In the genomic region with DNA sequence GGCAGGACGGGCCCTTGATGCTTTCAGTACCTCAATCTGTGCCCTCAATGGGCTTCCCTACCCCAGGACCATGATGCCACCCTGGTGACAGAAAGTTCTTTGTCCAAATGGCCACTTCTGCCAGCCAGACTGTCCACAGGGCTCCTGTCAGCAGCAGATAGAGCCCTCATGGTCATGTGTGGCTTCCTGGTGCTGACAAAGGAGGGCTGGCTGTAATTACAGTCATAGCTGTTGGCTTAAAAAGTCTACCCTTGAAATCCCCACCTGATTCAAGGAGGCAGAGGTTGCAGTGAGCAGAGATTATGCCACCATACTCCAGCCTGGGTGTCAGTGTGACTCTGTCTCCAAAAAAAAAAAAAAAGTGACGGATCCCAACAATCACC, we compare ENCODE assay signal across 8 cellular contexts. TPM values are rescaled to one million over a fixed set of nuclear protein-coding genes. Genes with fewer than 3 reads are reported as not detected.
A peak's percentile ranks its signal among the peaks of the same experiment; 100 is the strongest.
DNase-seq lines count a peak whose midpoint lies in the region; ATAC-seq and TF ChIP-seq lines count a peak whose summit lies in the region.

No MANE protein-coding gene starts in this region.

- H4K20me1 ChIP-seq in HCT116 (ENCODE audit: insufficient read depth) = no peaks in the 10 kb centered on the region

- H3K9ac ChIP-seq in HCT116 (ENCODE audit: low read length) (peak overlapping the region; percentile 8; the same call in 1 of the 2 replicates), adipocyte (ENCODE audit: low read length) (peak overlapping the region; percentile 52)

- CTCF ChIA-PET in AG04450 (lab: Charles Lee) = interaction anchor here (4.7 kb wide), 1 partner anchor 10 kb away, joined by 26 read pairs; no protein-coding TSS in a partner anchor
- CTCF ChIA-PET in HCT116 (lab: Charles Lee) = interaction anchor here (1.0 to 1.7 kb wide), 2 partner anchors 9 to 119 kb away, joined by 3 to 15 read pairs; no protein-coding TSS in a partner anchor

- ATAC-seq in HCT116 (0 out of 2 replicates have a peak, but pooled peaks have one; percentile 1), sciatic nerve (no peak)
- no peak for ATAC-seq in naive thymus-derived CD8-positive, alpha-beta T cell

- intact Hi-C loops in HCT116 (cut with micrococcal nuclease) (no loop called here), sciatic nerve (cut with DNase I) (no loop called here)

- peak overlapping the region; percentile 68 for H2AFZ ChIP-seq in HCT116 (ENCODE audit: low read depth, low read length, poor library complexity, severe bottlenecking)

- H3K9me3 Mint-ChIP-seq in naive thymus-derived CD8-positive, alpha-beta T cell = no peaks in the 10 kb centered on the region

- no peak for DNase-seq in AG04450 (ENCODE audit: low read depth, low spot score)
- DNase-seq in HCT116 (ENCODE audit: low read depth, low spot score) = no peak
- no peak for DNase-seq in adipocyte (ENCODE audit: low read depth)
- DNase-seq in naive thymus-derived CD8-positive, alpha-beta T cell = no peak
- DNase-seq in sciatic nerve (ENCODE audit: low spot score) = no peak
- DNase-seq in NCI-H1436 treated with DMSO at 0.1 percent for 48 hours (lab: John Stamatoyannopoulos, UW) = no peak
- no peak for DNase-seq in NK-92 (lab: John Stamatoyannopoulos, UW; ENCODE audit: unreplicated experiment)
- DNase-seq in stimulated activated CD4-positive, alpha-beta T cell treated with anti-CD3 and anti-CD28 coated beads, Interleukin-4, amount 100 ng/mL, for 4 hours = no peak

- RAD21 ChIA-PET in HCT116 (lab: Charles Lee; ENCODE audit: low non-redundant PET in 1 of 2, low total read pairs in 2 of 2, uncharacterized antibody in 2 of 2, unreplicated experiment in 2 of 2) = no interaction called here

- H3K27me3 ChIP-seq in AG04450 (ENCODE audit: control insufficient read depth, insufficient read depth, low read length) (no peaks in the 10 kb centered on the region), HCT116 (ENCODE audit: insufficient read depth, low read length) (no peaks in the 10 kb centered on the region), adipocyte (replicated peaks; ENCODE audit: control insufficient read depth, insufficient read depth, low read length) (no peaks in the 10 kb centered on the region)

- no peak for TF ChIP-seq CTCF in AG04450 (IDR thresholded peaks at IDR 0.05; ENCODE audit: low read depth, low read length)
- no peak for TF ChIP-seq CTCF in HCT116 (IDR thresholded peaks at IDR 0.05 in 2 of 3, conservative IDR thresholded peaks at IDR 0.05 in 1 of 3; ENCODE audit: borderline replicate concordance in 1 of 3, insufficient read depth in 1 of 3, low read depth in 2 of 3, low read length in 2 of 3)

- peaks cover 16 to 65% (median 58%) of the 10 kb centered on the region in 4 donors for H3K4me1 Mint-ChIP-seq in naive thymus-derived CD8-positive, alpha-beta T cell

- H3K4me2 ChIP-seq in HCT116 (ENCODE audit: low read length) = peak overlapping the region; percentile 78

- no peaks in the 10 kb centered on the region for H3K9me2 ChIP-seq in HCT116 (ENCODE audit: insufficient read depth)

- no peak for TF ChIP-seq POLR2A in HCT116 (IDR thresholded peaks at IDR 0.05; ENCODE audit: borderline replicate concordance, extremely low read depth, insufficient read depth, insufficient read length)

- H3K36me3 Mint-ChIP-seq in naive thymus-derived CD8-positive, alpha-beta T cell = peaks cover 0 to 59% (median 8%) of the 10 kb centered on the region in 3 donors

- H3K27me3 Mint-ChIP-seq in naive thymus-derived CD8-positive, alpha-beta T cell = no peaks in the 10 kb centered on the region

- H3K79me2 ChIP-seq in HCT116 (ENCODE audit: insufficient read depth, low read length) = no peaks in the 10 kb centered on the region

- H3K9me3 ChIP-seq in AG04450 (ENCODE audit: control insufficient read depth, insufficient read depth, low read length) = no peaks in the 10 kb centered on the region; the same call in 1 of the 2 replicates
- H3K9me3 ChIP-seq in HCT116 (ENCODE audit: control insufficient read depth in 1 of 2, insufficient read depth in 1 of 2, low read depth in 1 of 2, low read length in 2 of 2) = no peaks in the 10 kb centered on the region
- no peaks in the 10 kb centered on the region for H3K9me3 ChIP-seq in adipocyte (ENCODE audit: control insufficient read depth, low read length)

- H3K4me3 ChIP-seq in AG04450 (ENCODE audit: low read depth, low read length) (no peak overlapping the region), HCT116 (replicated peaks in 1 of 2; ENCODE audit: low read depth in 1 of 2, low read length in 2 of 2) (no peak overlapping the region), adipocyte (ENCODE audit: low read length) (peak overlapping the region; percentile 48)

- peaks cover 40 to 47% of the 10 kb centered on the region in 2 experiments for H3K4me1 ChIP-seq in HCT116 (ENCODE audit: control insufficient read depth in 1 of 2, insufficient read depth in 2 of 2, low read length in 2 of 2)
- H3K4me1 ChIP-seq in adipocyte (ENCODE audit: control insufficient read depth, insufficient read depth, low read length) = peaks cover 36% of the 10 kb centered on the region

- H3K4me3 Mint-ChIP-seq in naive thymus-derived CD8-positive, alpha-beta T cell = peak overlapping the region in 9 of 10 donors; percentile 39 to 74 (median 60)

- no peak for TF ChIP-seq RAD21 in HCT116 (IDR thresholded peaks at IDR 0.05; ENCODE audit: low read depth)

- H3K27ac ChIP-seq in AG04450 (ENCODE audit: low read depth, low read length) = peak overlapping the region; percentile 99
- H3K27ac ChIP-seq in HCT116 (ENCODE audit: low read depth, low read length) = peak overlapping the region; percentile 81

- BruUV-seq in HCT116 (replicated peaks; lab: Mats Ljungman, UMichigan) = no TSS peak

- POLR2A ChIA-PET in AG04450 (lab: Yijun Ruan, JAX) (interaction anchor here (1.0 to 4.4 kb wide), 5 partner anchors 9 to 37 kb away, joined by 3 to 28 read pairs (median 5); partner anchors contain the start of gene UBB), HCT116 (lab: Charles Lee) (interaction anchor here (1.0 to 3.5 kb wide), 3 partner anchors 9 to 38 kb away, joined by 3 to 30 read pairs (median 5); partner anchors contain the start of gene UBB)
- POLR2A ChIA-PET in naive thymus-derived CD8-positive, alpha-beta T cell (lab: Charles Lee) = interaction anchor here (0.6 to 1.8 kb wide), 4 partner anchors 19 to 138 kb away, joined by 3 to 14 read pairs (median 4); partner anchors contain the start of gene UBB

- H3K36me3 ChIP-seq in HCT116 (ENCODE audit: control insufficient read depth in 1 of 2, insufficient read depth in 2 of 2, low read length in 2 of 2) = no peaks in the 10 kb centered on the region
- H3K36me3 ChIP-seq in adipocyte (ENCODE audit: control insufficient read depth, insufficient read depth, low read length, severe bottlenecking) = peaks cover 4% of the 10 kb centered on the region

- H3K27ac Mint-ChIP-seq in naive thymus-derived CD8-positive, alpha-beta T cell = peak overlapping the region; percentile 61 to 99 (median 88)

TF ChIP-seq in HCT116, 20 proteins besides CTCF, POLR2A, EP300 and RAD21 (continues in another document):
- TF ChIP-seq, protein P1, sequence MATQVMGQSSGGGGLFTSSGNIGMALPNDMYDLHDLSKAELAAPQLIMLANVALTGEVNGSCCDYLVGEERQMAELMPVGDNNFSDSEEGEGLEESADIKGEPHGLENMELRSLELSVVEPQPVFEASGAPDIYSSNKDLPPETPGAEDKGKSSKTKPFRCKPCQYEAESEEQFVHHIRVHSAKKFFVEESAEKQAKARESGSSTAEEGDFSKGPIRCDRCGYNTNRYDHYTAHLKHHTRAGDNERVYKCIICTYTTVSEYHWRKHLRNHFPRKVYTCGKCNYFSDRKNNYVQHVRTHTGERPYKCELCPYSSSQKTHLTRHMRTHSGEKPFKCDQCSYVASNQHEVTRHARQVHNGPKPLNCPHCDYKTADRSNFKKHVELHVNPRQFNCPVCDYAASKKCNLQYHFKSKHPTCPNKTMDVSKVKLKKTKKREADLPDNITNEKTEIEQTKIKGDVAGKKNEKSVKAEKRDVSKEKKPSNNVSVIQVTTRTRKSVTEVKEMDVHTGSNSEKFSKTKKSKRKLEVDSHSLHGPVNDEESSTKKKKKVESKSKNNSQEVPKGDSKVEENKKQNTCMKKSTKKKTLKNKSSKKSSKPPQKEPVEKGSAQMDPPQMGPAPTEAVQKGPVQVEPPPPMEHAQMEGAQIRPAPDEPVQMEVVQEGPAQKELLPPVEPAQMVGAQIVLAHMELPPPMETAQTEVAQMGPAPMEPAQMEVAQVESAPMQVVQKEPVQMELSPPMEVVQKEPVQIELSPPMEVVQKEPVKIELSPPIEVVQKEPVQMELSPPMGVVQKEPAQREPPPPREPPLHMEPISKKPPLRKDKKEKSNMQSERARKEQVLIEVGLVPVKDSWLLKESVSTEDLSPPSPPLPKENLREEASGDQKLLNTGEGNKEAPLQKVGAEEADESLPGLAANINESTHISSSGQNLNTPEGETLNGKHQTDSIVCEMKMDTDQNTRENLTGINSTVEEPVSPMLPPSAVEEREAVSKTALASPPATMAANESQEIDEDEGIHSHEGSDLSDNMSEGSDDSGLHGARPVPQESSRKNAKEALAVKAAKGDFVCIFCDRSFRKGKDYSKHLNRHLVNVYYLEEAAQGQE (IDR thresholded peaks at IDR 0.05; ENCODE audit: low read depth) = no peak
- TF ChIP-seq FOSL1 (IDR thresholded peaks at IDR 0.05; ENCODE audit: low read depth) (no peak), EGR1 (IDR thresholded peaks at IDR 0.05; ENCODE audit: low read depth) (no peak), SIN3A (IDR thresholded peaks at IDR 0.05; ENCODE audit: low read depth) (no peak), ELF1 (IDR thresholded peaks at IDR 0.05; ENCODE audit: borderline replicate concordance, low read depth) (no peak), EZH2phosphoT487 (IDR thresholded peaks at IDR 0.05; ENCODE audit: borderline replicate concordance) (no peak), JUND (IDR thresholded peaks at IDR 0.05) (no peak), MAX (IDR thresholded peaks at IDR 0.05) (no peak), CBX3 (IDR thresholded peaks at IDR 0.05; ENCODE audit: low read depth) (no peak)

RNA-seq across cellular contexts. Expression of gene TRPV2, which starts 3.3 kb away (rescaled TPM):
- polyA plus RNA-seq in AG04450 (2011; rRNA removed) = 30.8 and 38.4 TPM in 2 replicates
- polyA minus RNA-seq in AG04450 (2011; rRNA and poly(A)+ RNA removed) = 57.0 and 70.8 TPM in 2 replicates
- total RNA-seq in HCT116 (2021; ENCODE audit: unreplicated experiment) (2.7 TPM), sciatic nerve (26.3 TPM)
- 1.4 and 2.5 TPM in 2 replicates for polyA plus RNA-seq in HCT116 (2012)
- 10 to 100 TPM; 60.9 to 65.0 TPM for total RNA-seq in naive thymus-derived CD8-positive, alpha-beta T cell
- 100 to 1,000 TPM in 1 of 3 donors, 10 to 100 TPM in 2; 87.0 to 109 (median 90.6) TPM for polyA plus RNA-seq in naive thymus-derived CD8-positive, alpha-beta T cell

RNA-seq across cellular contexts. Expression of gene UBB, which starts 37.8 kb away (rescaled TPM):
- polyA plus RNA-seq in AG04450 (2011; rRNA removed) = 1,944 and 3,172 TPM in 2 replicates
- polyA minus RNA-seq in AG04450 (2011; rRNA and poly(A)+ RNA removed) = 2,374 and 2,983 TPM in 2 replicates
- total RNA-seq in HCT116 (2021; ENCODE audit: unreplicated experiment) (2,378 TPM), sciatic nerve (589 TPM)
- 2,949 and 2,985 TPM in 2 replicates for polyA plus RNA-seq in HCT116 (2012)
- 100 to 1,000 TPM; 724 to 751 TPM for total RNA-seq in naive thymus-derived CD8-positive, alpha-beta T cell
- polyA plus RNA-seq in naive thymus-derived CD8-positive, alpha-beta T cell = 1,000 to 10,000 TPM; 1,803 to 2,753 (median 2,352) TPM
